ENCODE assay signal across 22 cellular contexts in the genomic region with DNA sequence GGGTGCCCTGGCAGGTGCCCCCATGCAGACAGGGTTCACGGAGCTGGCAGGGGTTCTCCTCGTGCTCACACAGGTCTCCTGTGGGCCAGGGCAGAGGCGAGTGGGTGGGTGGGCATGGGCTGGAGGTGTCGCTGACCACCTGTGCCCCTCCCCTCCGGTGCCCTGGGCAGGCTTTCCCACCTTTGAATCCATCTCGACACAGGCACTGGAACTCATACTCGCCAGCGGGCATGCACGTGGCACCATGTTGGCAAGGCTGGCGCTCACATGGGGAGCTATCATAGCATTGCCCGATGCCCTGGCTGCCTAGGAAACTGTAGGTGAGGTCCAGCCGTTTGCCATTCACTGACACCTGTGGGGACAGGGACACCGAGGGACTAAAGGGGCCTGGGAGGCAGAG. TPM values are rescaled to one million over a fixed set of nuclear protein-coding genes. Genes with fewer than 3 reads are reported as not detected.
"Had no signal": no experiment of that assay in that cellular context is flagged by ENCODE, and none has a peak within 500 bp of the region (broad histone marks: within the 10 kb centered on the region; RNA-seq: fewer than 3 reads in every experiment).

No MANE protein-coding gene starts in this region.

- H3K4me2 ChIP-seq: KMS-11, SK-N-SH had no signal

- DNase-seq: IMR-90, Kasumi-1, MM.1S, NCI-H1092 treated with DMSO at 0.1 percent for 48 hours, NCI-H1436, NCI-H187, NCI-H2029, NCI-H2081 treated with DMSO at 0.1 percent for 48 hours, NCI-H2171, NCI-H226, NCI-H446, NCI-H510A, NCI-H524 treated with DMSO at 0.1 percent for 48 hours, NCI-H69, NCI-H774, RPMI8226, SHP77, SK-N-SH had no signal

- H3K9ac ChIP-seq: KMS-11, SK-N-SH had no signal

- H3K9me3 ChIP-seq: SK-N-SH had no signal

- FAIRE-seq: RCC 7860 had no signal

- H3K27ac ChIP-seq: KMS-11 had no signal

RNA-seq across cellular contexts. Expression of gene LDLRAD2, which starts 16.0 kb away (rescaled TPM):
- total RNA-seq: IMR-90, M059J, SK-MEL-5 had no signal
